ENCODE assay signal across 8 cellular contexts in the genomic region with DNA sequence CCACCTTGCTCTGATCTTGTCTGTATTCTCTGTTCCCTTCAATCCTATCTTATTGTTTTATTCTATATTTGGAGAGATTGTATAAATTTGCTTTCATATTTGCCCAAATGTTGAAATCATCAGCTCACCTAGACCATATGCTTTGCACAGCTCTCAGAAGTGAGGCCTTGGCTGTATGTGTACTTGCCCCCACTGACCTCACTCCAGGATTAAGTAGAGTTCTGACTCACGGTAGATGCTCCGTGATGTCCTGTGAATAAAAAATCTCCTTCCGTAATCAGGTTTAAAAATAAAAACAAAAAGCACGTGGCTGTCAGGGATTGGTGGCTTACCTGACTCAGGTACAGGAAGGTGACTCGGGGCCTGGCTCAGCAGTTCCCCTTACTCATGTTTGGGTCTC.
"Had no signal": no experiment of that assay in that cellular context is flagged by ENCODE, and none has a peak within 500 bp of the region (broad histone marks: within the 10 kb centered on the region; RNA-seq: fewer than 3 reads in every experiment).

No MANE protein-coding gene starts in this region.

- DNase-seq: GM23248, GOT3, H7, HFFc6 had no signal

- H3K36me3 ChIP-seq: HAP-1 had no signal

- H3K27ac ChIP-seq: GM23248, HL-60 had no signal

- ATAC-seq: HCT116, HepG2 had no signal

- H3K9me3 ChIP-seq: HAP-1 had no signal

- H3K4me3 ChIP-seq: GM23248, HAP-1 had no signal
